In genomic region chr1:25804244-25804963, GRCh38 we compare ENCODE assay signal across 13 cellular contexts. TPM values are rescaled to one million over a fixed set of nuclear protein-coding genes. Genes with fewer than 3 reads are reported as not detected.
DNase-seq lines count a peak whose midpoint lies in the region; ATAC-seq and TF ChIP-seq lines count a peak whose summit lies in the region.
"Had no signal": no experiment of that assay in that cellular context is flagged by ENCODE, and none has a peak within 500 bp of the region (broad histone marks: within the 10 kb centered on the region; RNA-seq: fewer than 3 reads in every experiment).

No MANE protein-coding gene starts in this region.

- H3K9me3 ChIP-seq in esophagus muscularis mucosa: no peaks in the 10 kb centered on the region
- H3K9me3 ChIP-seq: Peyer's patch had no signal

- peaks cover 0 to 16% of the 10 kb centered on the region in 2 donors for H3K36me3 Mint-ChIP-seq in activated naive CD4-positive, alpha-beta T cell treated with anti-CD3 and anti-CD28 coated beads, Interleukin-2, amount 50 U/mL, for 72 hours
- H3K36me3 Mint-ChIP-seq in activated naive CD4-positive, alpha-beta T cell treated with anti-CD3 and anti-CD28 coated beads, Interleukin-2, amount 10 ng/mL, durations not matched to agents 7 days and 5 days: no peaks in the 10 kb centered on the region
- H3K36me3 Mint-ChIP-seq in stimulated activated naive B cell treated with anti-CD40 and anti-IgM and Interleukin-4, amounts not matched to agents 10 μg/mL and 1 μg/mL and 100 μg/mL, for 72 hours: peaks cover 7 to 18% of the 10 kb centered on the region in 2 donors

- H3K4me3 Mint-ChIP-seq in activated naive CD4-positive, alpha-beta T cell treated with anti-CD3 and anti-CD28 coated beads, Interleukin-2, amount 10 ng/mL, durations not matched to agents 7 days and 5 days: no peak overlapping the region
- H3K4me3 Mint-ChIP-seq in stimulated activated naive B cell treated with anti-CD40 and anti-IgM and Interleukin-4, amounts not matched to agents 10 μg/mL and 1 μg/mL and 100 μg/mL, for 72 hours: no peak overlapping the region
- H3K4me3 Mint-ChIP-seq: memory B cell had no signal

- H3K27me3 ChIP-seq in KMS-11 (ENCODE audit: insufficient read depth, low read depth) (no peaks in the 10 kb centered on the region), esophagus muscularis mucosa (no peaks in the 10 kb centered on the region)
- H3K27me3 ChIP-seq: Peyer's patch had no signal

- peak; percentile 61 to 63 for ATAC-seq in activated naive CD4-positive, alpha-beta T cell treated with anti-CD3 and anti-CD28 coated beads, Interleukin-2, amount 50 U/mL, for 72 hours
- ATAC-seq in stimulated activated naive B cell treated with anti-CD40 and anti-IgM and Interleukin-4, amounts not matched to agents 10 μg/mL and 1 μg/mL and 100 μg/mL, for 72 hours (replicated peaks): peak; percentile 41 to 44
- ATAC-seq in GM19452 (IDR thresholded peaks at IDR 0.05; ENCODE audit: unreplicated experiment): no peak

- TF ChIP-seq POLR2A in esophagus muscularis mucosa (IDR thresholded peaks at IDR 0.05; ENCODE audit: low read depth): no peak

- H3K4me3 ChIP-seq in KMS-11 (IDR thresholded peaks at IDR 0.05; ENCODE audit: insufficient read depth, low read depth, low read length) (no peak overlapping the region), esophagus muscularis mucosa (no peak overlapping the region)
- H3K4me3 ChIP-seq: Peyer's patch had no signal

- WGBS in esophagus muscularis mucosa: 65% methylated on average over 9 of the region's 10 CpGs

- no peak overlapping the region for H3K27ac ChIP-seq in KMS-11
- H3K27ac ChIP-seq in esophagus muscularis mucosa (replicated peaks in 1 of 4): peak overlapping the region; percentile 57 to 68 (median 59)

- H3K36me3 ChIP-seq in KMS-11 (ENCODE audit: insufficient read depth) (no peaks in the 10 kb centered on the region), esophagus muscularis mucosa (peaks cover 15 to 50% (median 34%) of the 10 kb centered on the region in 4 donors)

- no peak overlapping the region for H3K9ac ChIP-seq in KMS-11

- no peaks in the 10 kb centered on the region for H3K79me2 ChIP-seq in KMS-11 (ENCODE audit: insufficient read depth, low read depth)

- H3K4me2 ChIP-seq in KMS-11: peak overlapping the region; percentile 44; the same call in 1 of the 2 replicates

- intact Hi-C loops in esophagus muscularis mucosa (cut with DNase I): loop anchor here (10.0 kb wide), 1 partner anchor 560 kb away; the partner anchor contains the start of gene RSRP1

- H3K4me1 Mint-ChIP-seq in activated naive CD4-positive, alpha-beta T cell treated with anti-CD3 and anti-CD28 coated beads, Interleukin-2, amount 10 ng/mL, durations not matched to agents 7 days and 5 days: peaks cover 34% of the 10 kb centered on the region
- H3K4me1 Mint-ChIP-seq in stimulated activated naive B cell treated with anti-CD40 and anti-IgM and Interleukin-4, amounts not matched to agents 10 μg/mL and 1 μg/mL and 100 μg/mL, for 72 hours: peaks cover 33 to 40% of the 10 kb centered on the region in 2 donors

- H3K27ac Mint-ChIP-seq in activated naive CD4-positive, alpha-beta T cell treated with anti-CD3 and anti-CD28 coated beads, Interleukin-2, amount 50 U/mL, for 72 hours: peak overlapping the region; percentile 22 to 55
- no peak overlapping the region for H3K27ac Mint-ChIP-seq in activated naive CD4-positive, alpha-beta T cell treated with anti-CD3 and anti-CD28 coated beads, Interleukin-2, amount 10 ng/mL, durations not matched to agents 7 days and 5 days
- no peak overlapping the region for H3K27ac Mint-ChIP-seq in stimulated activated naive B cell treated with anti-CD40 and anti-IgM and Interleukin-4, amounts not matched to agents 10 μg/mL and 1 μg/mL and 100 μg/mL, for 72 hours
- H3K27ac Mint-ChIP-seq: memory B cell had no signal

- H3K9me3 Mint-ChIP-seq in activated naive CD4-positive, alpha-beta T cell treated with anti-CD3 and anti-CD28 coated beads, Interleukin-2, amount 50 U/mL, for 72 hours: no peaks in the 10 kb centered on the region
- no peaks in the 10 kb centered on the region for H3K9me3 Mint-ChIP-seq in activated naive CD4-positive, alpha-beta T cell treated with anti-CD3 and anti-CD28 coated beads, Interleukin-2, amount 10 ng/mL, durations not matched to agents 7 days and 5 days
- no peaks in the 10 kb centered on the region for H3K9me3 Mint-ChIP-seq in stimulated activated naive B cell treated with anti-CD40 and anti-IgM and Interleukin-4, amounts not matched to agents 10 μg/mL and 1 μg/mL and 100 μg/mL, for 72 hours
- H3K9me3 Mint-ChIP-seq: memory B cell had no signal

- no peak overlapping the region for H2AFZ ChIP-seq in KMS-11 (ENCODE audit: low read depth)

- TF ChIP-seq CTCF in KMS-11 (conservative IDR thresholded peaks at IDR 0.05; ENCODE audit: low read depth, low read length) (no peak), esophagus muscularis mucosa (IDR thresholded peaks at IDR 0.05) (no peak)

- CTCF ChIA-PET in activated naive CD4-positive, alpha-beta T cell treated with anti-CD3 and anti-CD28 coated beads, Interleukin-2, amount 10 ng/mL, durations not matched to agents 7 days and 5 days (lab: Charles Lee): no interaction called here

- H3K4me1 ChIP-seq in KMS-11 (ENCODE audit: low read depth, poor library complexity, severe bottlenecking): peaks cover 45% of the 10 kb centered on the region
- H3K4me1 ChIP-seq in esophagus muscularis mucosa: peaks cover 69 to 85% (median 80%) of the 10 kb centered on the region in 4 donors

- no peak for TF ChIP-seq EP300 in esophagus muscularis mucosa (IDR thresholded peaks at IDR 0.05)

- DNase-seq in activated naive CD4-positive, alpha-beta T cell treated with anti-CD3 and anti-CD28 coated beads, Interleukin-2, amount 50 U/mL, for 72 hours (ENCODE audit: low spot score in 2 of 2): no peak
- no peak for DNase-seq in activated naive CD4-positive, alpha-beta T cell treated with anti-CD3 and anti-CD28 coated beads, Interleukin-2, amount 10 ng/mL, durations not matched to agents 7 days and 5 days
- DNase-seq in esophagus muscularis mucosa (ENCODE audit: extremely low spot score): no peak
- no peak for DNase-seq in stimulated activated naive B cell treated with anti-CD40 and anti-IgM and Interleukin-4, amounts not matched to agents 10 μg/mL and 1 μg/mL and 100 μg/mL, for 72 hours
- DNase-seq in NCI-H774 (lab: John Stamatoyannopoulos, UW): no peak
- no peak for DNase-seq in DMS114 treated with DMSO at 0.1 percent for 48 hours (lab: John Stamatoyannopoulos, UW; ENCODE audit: unreplicated experiment)
- DNase-seq: amygdala, NCI-H1694, Peyer's patch had no signal

- peaks cover 19% of the 10 kb centered on the region for H3K27me3 Mint-ChIP-seq in activated naive CD4-positive, alpha-beta T cell treated with anti-CD3 and anti-CD28 coated beads, Interleukin-2, amount 10 ng/mL, durations not matched to agents 7 days and 5 days
- peaks cover 0 to 4% of the 10 kb centered on the region in 2 donors for H3K27me3 Mint-ChIP-seq in stimulated activated naive B cell treated with anti-CD40 and anti-IgM and Interleukin-4, amounts not matched to agents 10 μg/mL and 1 μg/mL and 100 μg/mL, for 72 hours
- H3K27me3 Mint-ChIP-seq: memory B cell had no signal

- no peaks in the 10 kb centered on the region for H4K20me1 ChIP-seq in KMS-11 (ENCODE audit: insufficient read depth)

RNA-seq across cellular contexts. Expression of gene SELENON, which starts 4.4 kb away (rescaled TPM):
- total RNA-seq in activated naive CD4-positive, alpha-beta T cell treated with anti-CD3 and anti-CD28 coated beads, Interleukin-2, amount 50 U/mL, for 72 hours: 10 to 100 TPM; 13.5 to 34.9 TPM
- 10 to 100 TPM; 35.3 to 75.1 (median 50.5) TPM for total RNA-seq in esophagus muscularis mucosa

RNA-seq across cellular contexts. Expression of gene MTFR1L, which starts 15.3 kb away (rescaled TPM):
- 10 to 100 TPM; 42.6 to 43.9 TPM for total RNA-seq in activated naive CD4-positive, alpha-beta T cell treated with anti-CD3 and anti-CD28 coated beads, Interleukin-2, amount 50 U/mL, for 72 hours
- total RNA-seq in esophagus muscularis mucosa: 100 to 1,000 TPM in 2 of 4 donors, 10 to 100 TPM in 2; 91.1 to 107 (median 101) TPM

RNA-seq across cellular contexts. Expression of gene AUNIP, which starts 54.9 kb away (rescaled TPM):
- total RNA-seq in activated naive CD4-positive, alpha-beta T cell treated with anti-CD3 and anti-CD28 coated beads, Interleukin-2, amount 50 U/mL, for 72 hours: 10 to 100 TPM in 1 of 2 donors, 1 to 10 TPM in 1; 8.6 to 10.6 TPM
- not detected for total RNA-seq in esophagus muscularis mucosa
- total RNA-seq: sciatic nerve had no signal

Comparison
In these comparisons a context has a peak if more than half of its experiments do, and no peak if none do; other contexts are left out.
1. H3K27ac Mint-ChIP-seq: peak in activated naive CD4-positive, alpha-beta T cell treated with anti-CD3 and anti-CD28 coated beads, Interleukin-2, amount 50 U/mL, for 72 hours (2 of 2); none in activated naive CD4-positive, alpha-beta T cell treated with anti-CD3 and anti-CD28 coated beads, Interleukin-2, amount 10 ng/mL, durations not matched to agents 7 days and 5 days (single experiment) and stimulated activated naive B cell treated with anti-CD40 and anti-IgM and Interleukin-4, amounts not matched to agents 10 μg/mL and 1 μg/mL and 100 μg/mL, for 72 hours (single experiment).
2. RNA of gene AUNIP, which starts 54.9 kb away (total RNA-seq): 8.6 to 10.6 TPM in activated naive CD4-positive, alpha-beta T cell treated with anti-CD3 and anti-CD28 coated beads, Interleukin-2, amount 50 U/mL, for 72 hours; not detected in esophagus muscularis mucosa; every median in the first group is over 4 times any median in the second.